ENCODE assay signal across 8 cellular contexts in the genomic region with DNA sequence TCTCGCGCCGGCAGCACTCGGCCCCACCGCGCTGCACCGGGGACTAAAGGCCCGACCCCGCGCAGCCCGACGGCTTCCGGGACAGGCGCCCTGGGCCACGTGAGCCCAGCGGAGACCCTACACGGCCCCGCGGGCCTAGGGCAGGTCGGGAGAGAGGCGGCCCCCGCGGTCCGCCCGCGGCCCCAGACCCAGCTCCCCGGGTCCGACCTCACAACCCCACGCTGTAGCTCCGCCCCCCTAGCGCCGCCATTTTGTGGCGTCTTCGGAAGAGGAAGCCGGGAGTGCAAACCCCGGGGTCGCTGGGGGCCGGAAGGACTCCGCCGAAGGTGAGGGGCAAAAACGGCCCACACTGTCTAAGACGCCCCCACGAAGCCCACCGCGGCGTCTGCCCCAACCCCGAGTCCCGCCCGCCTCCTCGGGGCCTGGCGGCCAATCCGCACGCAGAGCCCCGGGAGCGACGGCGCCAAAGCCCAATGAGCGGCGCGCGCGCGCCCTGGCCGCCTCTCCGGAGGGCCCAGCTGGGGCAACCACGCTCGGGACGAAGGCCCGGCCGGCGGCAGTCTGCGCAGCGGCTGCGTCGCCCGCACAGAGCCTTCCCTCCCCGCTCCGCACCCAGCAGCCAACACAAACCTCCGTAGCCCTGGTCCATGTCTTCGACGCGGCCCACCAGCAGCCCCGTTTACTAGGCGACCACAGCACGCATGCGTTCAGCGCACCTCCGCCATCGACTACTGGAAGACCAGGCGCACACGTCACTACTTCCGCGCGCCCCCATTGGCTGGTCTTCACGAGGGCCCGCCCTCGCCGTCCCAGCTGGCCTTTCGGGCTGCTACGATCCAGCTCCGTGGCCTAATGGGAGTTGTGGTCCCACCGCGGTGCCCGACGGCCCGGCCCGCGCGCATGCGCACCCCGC. TPM values are rescaled to one million over a fixed set of nuclear protein-coding genes. Genes with fewer than 3 reads are reported as not detected.
DNase-seq lines count a peak whose midpoint lies in the region; ATAC-seq, FAIRE-seq and TF ChIP-seq lines count a peak whose summit lies in the region.

A gene (minus strand): TSS at position 705 of the 913 bp plus-strand sequence. CDS start 56 bp downstream, at position 649.

- H3K23ac ChIP-seq in IMR-90 (ENCODE audit: low read depth, low read length): peak within 1 kb of the TSS; percentile 96

- H3K18ac ChIP-seq in IMR-90 (ENCODE audit: low read depth, low read length): peak within 1 kb of the TSS; percentile 44; the same call in 1 of the 2 replicates

- TF ChIP-seq CTCF in IMR-90 (conservative IDR thresholded peaks at IDR 0.05; ENCODE audit: low read depth, low read length) (no peak), OCI-LY7 (conservative IDR thresholded peaks at IDR 0.05; ENCODE audit: low read length) (no peak), endothelial cell of umbilical vein (IDR thresholded peaks at IDR 0.05; ENCODE audit: extremely low read depth in 1 of 2, insufficient read depth in 1 of 2, low read depth in 1 of 2, low read length in 2 of 2) (no peak)

- peak within 1 kb of the TSS; percentile 88 for H2AK5ac ChIP-seq in IMR-90 (ENCODE audit: low read depth, low read length)

- peak within 1 kb of the TSS; percentile 92 for H3K4me3 ChIP-seq in IMR-90 (ENCODE audit: insufficient read depth, low read depth, low read length)
- peak within 1 kb of the TSS; percentile 83 for H3K4me3 ChIP-seq in OCI-LY7 (ENCODE audit: low read depth, low read length, poor library complexity, severe bottlenecking)
- peak within 1 kb of the TSS; percentile 82 to 90 (median 85) for H3K4me3 ChIP-seq in endothelial cell of umbilical vein (replicated peaks in 1 of 3; ENCODE audit: insufficient read depth in 1 of 3, low read depth in 1 of 3, low read length in 3 of 3)

- POLR2A ChIA-PET in IMR-90 (lab: Charles Lee; ENCODE audit: unreplicated experiment) (interaction anchor here (0.6 kb wide), 1 partner anchor 681 kb away, joined by 3 read pairs; no protein-coding TSS in a partner anchor), OCI-LY7 (lab: Charles Lee) (interaction anchor here (0.5 to 3.1 kb wide), 7 partner anchors 13 to 88 kb away, joined by 3 to 12 read pairs (median 3); a partner anchor contains a TSS), endothelial cell of umbilical vein (lab: Charles Lee) (interaction anchor here (0.6 to 3.1 kb wide), 5 partner anchors 19 to 706 kb away, joined by 3 to 12 read pairs (median 3); a partner anchor contains a TSS)

- peaks cover 49% of the 10 kb centered on the region for H3K79me2 ChIP-seq in OCI-LY7 (ENCODE audit: insufficient read depth, low read depth, low read length)
- H3K79me2 ChIP-seq in endothelial cell of umbilical vein (ENCODE audit: control insufficient read depth, insufficient read depth, low read length): peaks cover 46% of the 10 kb centered on the region

- TF ChIP-seq POLR2A in IMR-90 (IDR thresholded peaks at IDR 0.05; ENCODE audit: low read depth, low read length) (peak; percentile 83), endothelial cell of umbilical vein (IDR thresholded peaks at IDR 0.05; ENCODE audit: low read depth, low read length) (peak; percentile 85)

- H3K27ac ChIP-seq in IMR-90 (ENCODE audit: insufficient read depth, low read length): peak within 1 kb of the TSS; percentile 96
- peak within 1 kb of the TSS; percentile 75 for H3K27ac ChIP-seq in OCI-LY7 (ENCODE audit: low read depth, low read length, poor library complexity, severe bottlenecking)
- H3K27ac ChIP-seq in endothelial cell of umbilical vein (ENCODE audit: insufficient read depth, low read depth, low read length): peak within 1 kb of the TSS; percentile 85

- H3K9ac ChIP-seq in IMR-90 (ENCODE audit: low read depth, low read length): peak within 1 kb of the TSS; percentile 95
- peak within 1 kb of the TSS; percentile 94 for H3K9ac ChIP-seq in endothelial cell of umbilical vein (replicated peaks; ENCODE audit: extremely low read depth, insufficient read depth, low read length)

- no TSS peak for BruUV-seq in IMR-90 (replicated peaks; lab: Mats Ljungman, UMichigan)
- BruUV-seq in OCI-LY7 (replicated peaks; lab: Mats Ljungman, UMichigan): no TSS peak
- BruUV-seq in endothelial cell of umbilical vein (replicated peaks; lab: Mats Ljungman, UMichigan): no TSS peak

- H3K4me1 ChIP-seq in IMR-90 (ENCODE audit: control insufficient read depth, insufficient read depth, low read length): peaks cover 12% of the 10 kb centered on the region
- peaks cover 35% of the 10 kb centered on the region for H3K4me1 ChIP-seq in OCI-LY7 (ENCODE audit: insufficient read depth, low read length, poor library complexity, severe bottlenecking)
- H3K4me1 ChIP-seq in endothelial cell of umbilical vein (ENCODE audit: control insufficient read depth, extremely low read depth, insufficient read depth, low read length): peaks cover 20% of the 10 kb centered on the region

- H4K91ac ChIP-seq in IMR-90 (ENCODE audit: insufficient read depth, low read depth, low read length): peak within 1 kb of the TSS; percentile 92

- H3K27me3 ChIP-seq in IMR-90 (ENCODE audit: control insufficient read depth, insufficient read depth, low read length) (no peaks in the 10 kb centered on the region), endothelial cell of umbilical vein (ENCODE audit: control insufficient read depth in 2 of 2, insufficient read depth in 2 of 2, low read length in 2 of 2) (no peaks in the 10 kb centered on the region)

- H3K36me3 ChIP-seq in IMR-90 (ENCODE audit: control insufficient read depth, insufficient read depth, low read length) (peaks cover 7% of the 10 kb centered on the region; the same call in 1 of the 2 replicates), OCI-LY7 (ENCODE audit: insufficient read depth, low read length) (peaks cover 38% of the 10 kb centered on the region), endothelial cell of umbilical vein (ENCODE audit: control insufficient read depth in 2 of 2, extremely low read depth in 1 of 2, insufficient read depth in 2 of 2, low read length in 2 of 2) (no peaks in the 10 kb centered on the region)

- H2BK5ac ChIP-seq in IMR-90 (ENCODE audit: low read depth, low read length, poor library complexity, severe bottlenecking): peak within 1 kb of the TSS; percentile 95

- no peak for TF ChIP-seq RAD21 in IMR-90 (IDR thresholded peaks at IDR 0.05; ENCODE audit: low read length)

- H2BK15ac ChIP-seq in IMR-90 (ENCODE audit: low read depth, low read length): peak within 1 kb of the TSS; percentile 84; the same call in 1 of the 3 replicates

- dilution Hi-C loops in IMR-90 (cut with HindIII; ENCODE audit: low sequenced_read_pairs, unreplicated experiment): no loop called here
- dilution Hi-C loops in endothelial cell of umbilical vein (cut with MboI; ENCODE audit: extremely low pct_ligation_motif_present, low sequenced_read_pairs): no loop called here

- H4K20me1 ChIP-seq in IMR-90 (ENCODE audit: insufficient read depth, low read length) (peaks cover 46% of the 10 kb centered on the region), OCI-LY7 (ENCODE audit: insufficient read depth, low read length) (peaks cover 18% of the 10 kb centered on the region), endothelial cell of umbilical vein (replicated peaks; ENCODE audit: control insufficient read depth, extremely low read depth, insufficient read depth, low read length) (no peaks in the 10 kb centered on the region)

- H3K4me2 ChIP-seq in IMR-90 (ENCODE audit: low read depth, low read length) (peak within 1 kb of the TSS; percentile 98), OCI-LY7 (ENCODE audit: low read length) (peak within 1 kb of the TSS; percentile 84), endothelial cell of umbilical vein (ENCODE audit: insufficient read depth, low read length) (peak within 1 kb of the TSS; percentile 86)

- peak; percentile 99 for FAIRE-seq in endothelial cell of umbilical vein (lab: Jason Lieb, UNC)

- peaks cover 0 to 45% of the 10 kb centered on the region in 2 experiments for H3K79me1 ChIP-seq in IMR-90 (ENCODE audit: low read depth in 1 of 2, low read length in 2 of 2)

- intact Hi-C loops in IMR-90 (cut with micrococcal nuclease) (loop anchor here (2.0 to 10.0 kb wide), 5 partner anchors 39 to 275 kb away; a partner anchor contains a TSS), OCI-LY7 (cut with micrococcal nuclease; ENCODE audit: unreplicated experiment) (loop anchor here (1.0 to 2.0 kb wide), 4 partner anchors 39 to 457 kb away; a partner anchor contains a TSS), endothelial cell of umbilical vein (cut with micrococcal nuclease) (loop anchor here (1.0 to 5.0 kb wide), 4 partner anchors 40 to 272 kb away; a partner anchor contains a TSS)

- H3K56ac ChIP-seq in IMR-90 (ENCODE audit: extremely low read depth, insufficient read depth, low read length): peak within 1 kb of the TSS; percentile 86

- peak within 1 kb of the TSS; percentile 99 for H2AK9ac ChIP-seq in IMR-90 (replicated peaks; ENCODE audit: low read depth, low read length, poor library complexity)

- peak within 1 kb of the TSS; percentile 98 for H2AFZ ChIP-seq in IMR-90 (replicated peaks; ENCODE audit: low read length, poor library complexity)
- H2AFZ ChIP-seq in OCI-LY7 (ENCODE audit: low read length): peak within 1 kb of the TSS; percentile 55; the same call in 1 of the 2 replicates
- peak within 1 kb of the TSS; percentile 39 for H2AFZ ChIP-seq in endothelial cell of umbilical vein (ENCODE audit: low read depth, low read length)

- H3K9me3 ChIP-seq in IMR-90 (ENCODE audit: control insufficient read depth, insufficient read depth, low read length): no peaks in the 10 kb centered on the region
- H3K9me3 ChIP-seq in OCI-LY7 (ENCODE audit: low read length): no peaks in the 10 kb centered on the region
- H3K9me3 ChIP-seq in endothelial cell of umbilical vein (replicated peaks; ENCODE audit: control insufficient read depth, insufficient read depth, low read length): no peaks in the 10 kb centered on the region

- peak within 1 kb of the TSS; percentile 96 for H3K4ac ChIP-seq in IMR-90 (ENCODE audit: low read depth, low read length)

- peak within 1 kb of the TSS; percentile 96 for H3K14ac ChIP-seq in IMR-90 (replicated peaks; ENCODE audit: low read depth, low read length)

- peak within 1 kb of the TSS; percentile 87 for H4K5ac ChIP-seq in IMR-90 (ENCODE audit: low read depth, low read length)

- CTCF ChIA-PET in IMR-90 (lab: Yijun Ruan, JAX) (interaction anchor here (0.7 to 1.6 kb wide), 4 partner anchors 43 to 218 kb away, joined by 3 to 4 read pairs (median 3); no protein-coding TSS in a partner anchor), OCI-LY7 (lab: Charles Lee; ENCODE audit: unreplicated experiment) (interaction anchor here (0.6 kb wide), 1 partner anchor 91 kb away, joined by 3 read pairs; no protein-coding TSS in a partner anchor), endothelial cell of umbilical vein (lab: Charles Lee) (interaction anchor here (0.8 to 3.5 kb wide), 11 partner anchors 20 to 278 kb away, joined by 3 to 32 read pairs (median 5); a partner anchor contains a TSS)

- in situ Hi-C loops in IMR-90 (cut with MboI; ENCODE audit: low sequenced_read_pairs): no loop called here

- no peak within 1 kb of the TSS for H2BK20ac ChIP-seq in IMR-90 (ENCODE audit: low read depth, low read length)

- 0% methylated on average over 50 of the region's 111 CpGs; no CpG with 5 or more reads in 1 of the 2 experiments for WGBS in IMR-90 (ENCODE audit: extremely low coverage in 2 of 2, insufficient read length in 1 of 2), 2 experiments

- H3K9me1 ChIP-seq in IMR-90 (ENCODE audit: insufficient read depth, low read length) (peaks cover 7% of the 10 kb centered on the region), endothelial cell of umbilical vein (replicated peaks; ENCODE audit: control insufficient read depth, extremely low read depth, insufficient read depth, low read length) (no peaks in the 10 kb centered on the region)

- peak within 1 kb of the TSS; percentile 93 to 96 for H4K8ac ChIP-seq in IMR-90 (ENCODE audit: low read depth in 2 of 2, low read length in 2 of 2)

- H2BK120ac ChIP-seq in IMR-90 (ENCODE audit: low read depth, low read length): peak within 1 kb of the TSS; percentile 61

- H3K9me2 ChIP-seq in OCI-LY7 (ENCODE audit: insufficient read depth, low read length): no peaks in the 10 kb centered on the region

- ATAC-seq in GM21529 (IDR thresholded peaks at IDR 0.05; ENCODE audit: unreplicated experiment): peak; percentile 79
- ATAC-seq in IMR-90 (ENCODE audit: low read depth): peak; percentile 89

- DNase-seq in DMS 273 treated with DMSO at 0.1 percent for 48 hours (lab: John Stamatoyannopoulos, UW) (peak; percentile 94), IMR-90 (peak; percentile 98), OCI-LY7 (ENCODE audit: low spot score) (peak; percentile 99), activated T-cell treated with anti-CD3 and anti-CD28 coated beads for 1 hour (ENCODE audit: low read depth) (peak; percentile 97), endothelial cell of umbilical vein (ENCODE audit: low read depth, low spot score) (peak; percentile 99), midbrain (lab: John Stamatoyannopoulos, UW) (peak; percentile 97)
- DNase-seq in stimulated activated CD8-positive, alpha-beta memory T cell treated with anti-CD3 and anti-CD28 coated beads, Interleukin-15, amount 100 ng/mL, for 48 hours (ENCODE audit: low read depth in 2 of 2): peak; percentile 97 to 98

RNA-seq across cellular contexts. Expression of the gene that starts here (rescaled TPM):
- 12.2 and 16.9 TPM in 2 replicates for total RNA-seq in IMR-90 (2012; rRNA removed)
- polyA plus RNA-seq in IMR-90 (2012; rRNA removed): 13.4 and 14.8 TPM in 2 replicates
- polyA plus RNA-seq in IMR-90 (2012; cell fraction: cytosol; rRNA removed): 7.5 and 7.6 TPM in 2 replicates
- 49.7 and 58.6 TPM in 2 replicates for polyA plus RNA-seq in IMR-90 (2012; cell fraction: nucleus; rRNA removed; ENCODE audit: low replicate concordance)
- total RNA-seq in OCI-LY7 (2014; rRNA removed; shearing (Covaris generic)): 22.2 and 26.4 TPM in 2 replicates
- 51.3 and 52.3 TPM in 2 replicates for total RNA-seq in OCI-LY7 (2022)
- 42.6 and 44.1 TPM in 2 replicates for total RNA-seq in endothelial cell of umbilical vein
- 16.4 and 18.3 TPM in 2 replicates for polyA plus RNA-seq in endothelial cell of umbilical vein
- 13.0 and 13.1 TPM in 2 replicates for polyA plus RNA-seq in endothelial cell of umbilical vein (2011; cell fraction: cytosol; rRNA removed)
- 45.0 and 45.9 TPM in 2 replicates for polyA plus RNA-seq in endothelial cell of umbilical vein (2011; cell fraction: nucleus; rRNA removed)
- 17.8 and 19.7 TPM in 2 replicates for polyA plus RNA-seq in endothelial cell of umbilical vein (2012)
- 10.4 and 12.7 TPM in 2 replicates for polyA minus RNA-seq in endothelial cell of umbilical vein
- 17.8 TPM for polyA minus RNA-seq in endothelial cell of umbilical vein (2011; cell fraction: cytosol; rRNA and poly(A)+ RNA removed)
- 15.2 and 16.5 TPM in 2 replicates for polyA minus RNA-seq in endothelial cell of umbilical vein (2011; cell fraction: nucleus; rRNA and poly(A)+ RNA removed)

Comparison
In these comparisons a context has a peak if more than half of its experiments do, and no peak if none do; other contexts are left out.
1. Peak in every context shown above with its lines: DNase-seq, ATAC-seq, H3K4me3 ChIP-seq and H3K27ac ChIP-seq.
2. H2AFZ ChIP-seq: peak in every context shown above with its lines; median percentile 98 in IMR-90; 55 in OCI-LY7; 39 in endothelial cell of umbilical vein.